Comparison of ENCODE assay signal across 1 cellular context in genomic region chr22:20577549-20577975, GRCh38.
TF ChIP-seq lines count a peak whose summit lies in the region.

No MANE protein-coding gene starts in this region.

TF ChIP-seq in HepG2, 621 proteins besides CTCF, POLR2A, EP300 and RAD21 (continued from another document):
- TF ChIP-seq TRIM22 (IDR thresholded peaks at IDR 0.05) (no peak), ZSCAN20 (CRISPR knock-in tag; IDR thresholded peaks at IDR 0.05; ENCODE audit: borderline replicate concordance) (no peak), ZNF773 (CRISPR knock-in tag; IDR thresholded peaks at IDR 0.05; ENCODE audit: borderline replicate concordance) (no peak), TCF7L2 (IDR thresholded peaks at IDR 0.05; ENCODE audit: low read depth, low read length) (no peak)
